Comparison of ENCODE assay signal across 24 cellular contexts in the genomic region with DNA sequence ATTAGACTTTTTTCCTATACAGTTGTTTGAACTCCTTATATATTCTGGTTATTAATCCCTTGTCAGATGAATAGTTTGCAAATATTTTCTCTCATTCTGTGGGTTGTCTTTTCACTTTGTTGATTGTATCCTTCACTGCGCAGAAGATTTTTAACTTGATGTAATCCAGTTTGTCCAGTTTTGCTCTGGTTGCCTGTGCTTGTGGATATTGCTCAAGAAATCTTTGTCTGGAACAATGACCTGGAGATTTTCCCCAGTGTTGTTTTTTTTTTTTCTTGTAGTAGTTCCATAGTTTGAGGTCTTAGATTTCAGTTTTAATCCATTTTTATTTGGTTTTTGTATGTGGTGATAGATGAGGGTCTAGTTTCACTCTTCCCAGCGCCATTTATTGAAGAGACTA.
"Had no signal": no experiment of that assay in that cellular context is flagged by ENCODE, and none has a peak within 500 bp of the region (broad histone marks: within the 10 kb centered on the region; RNA-seq: fewer than 3 reads in every experiment).

No MANE protein-coding gene starts in this region.

- ATAC-seq: natural killer cell; psoas muscle; right cardiac atrium; right lobe of liver; stimulated activated effector memory CD8-positive, alpha-beta T cell treated with anti-CD3 and anti-CD28 coated beads, Interleukin-12 subunit alpha, Interleukin-12 subunit beta, amount 100 ng/mL, for 72 hours; stimulated activated naive B cell treated with anti-CD40 and anti-IgM and Interleukin-4, amounts not matched to agents 10 μg/mL and 1 μg/mL and 100 μg/mL, for 72 hours; upper lobe of right lung had no signal

- DNase-seq: natural killer cell; occipital lobe; ovary; posterior cingulate gyrus; psoas muscle; right cardiac atrium; right lobe of liver; sigmoid colon; small intestine; stimulated activated CD4-positive, alpha-beta T cell treated with anti-CD3 and anti-CD28 coated beads, Interleukin-15, amount 100 ng/mL, for 24 hours; stimulated activated CD4-positive, alpha-beta T cell treated with anti-CD3 and anti-CD28 coated beads, Interleukin-2, amount 100 ng/mL, for 24 hours; stimulated activated CD4-positive, alpha-beta T cell treated with anti-CD3 and anti-CD28 coated beads, Interleukin-2, amount 100 ng/mL, for 48 hours; stimulated activated CD4-positive, alpha-beta T cell treated with anti-CD3 and anti-CD28 coated beads, Interleukin-4, amount 100 ng/mL, for 24 hours; stimulated activated naive B cell treated with anti-CD40 and anti-IgM and Interleukin-4, amounts not matched to agents 10 μg/mL and 1 μg/mL and 100 μg/mL, for 72 hours; stimulated activated naive CD4-positive, alpha-beta T cell treated with Interleukin-2 at 50 U/mL for 16 hours; stomach; thyroid gland; upper lobe of right lung; uterus had no signal

- H3K4me3 ChIP-seq: neural progenitor cell, ovary, psoas muscle, right lobe of liver, sigmoid colon, stomach, thoracic aorta, thyroid gland, tibial nerve, upper lobe of right lung, uterus had no signal

- H3K27ac ChIP-seq: neural progenitor cell, ovary, parathyroid adenoma, psoas muscle, right lobe of liver, sigmoid colon, stomach, thoracic aorta, thyroid gland, tibial nerve, upper lobe of right lung, uterus had no signal
